ENCODE assay signal across 19 cellular contexts in the genomic region with DNA sequence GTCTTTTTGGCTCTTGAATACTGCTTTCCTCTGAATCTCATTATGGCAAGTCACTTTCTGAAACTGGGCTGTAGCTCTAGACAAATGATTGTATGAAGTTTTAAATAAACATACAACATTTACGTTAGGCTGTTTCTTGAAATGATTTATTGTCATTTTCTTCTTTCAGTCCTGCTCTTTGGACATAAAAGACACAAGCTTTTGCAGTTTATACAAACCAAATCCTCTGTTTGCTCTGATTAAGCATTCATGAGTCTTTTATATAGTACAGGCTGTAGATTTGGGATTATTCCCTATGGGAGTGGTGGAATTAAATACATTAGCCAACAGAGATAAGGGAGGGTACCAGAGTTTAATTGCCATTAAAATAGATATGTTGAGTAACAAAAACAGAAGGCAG.
DNase-seq lines count a peak whose midpoint lies in the region; ATAC-seq and TF ChIP-seq lines count a peak whose summit lies in the region.
"Had no signal": no experiment of that assay in that cellular context is flagged by ENCODE, and none has a peak within 500 bp of the region (broad histone marks: within the 10 kb centered on the region; RNA-seq: fewer than 3 reads in every experiment).

No MANE protein-coding gene starts in this region.

- no peaks in the 10 kb centered on the region for H3K9me3 ChIP-seq in A673 (ENCODE audit: low read depth, low read length, poor library complexity, severe bottlenecking)
- no peaks in the 10 kb centered on the region for H3K9me3 ChIP-seq in MG63
- H3K9me3 ChIP-seq in tibial artery: no peaks in the 10 kb centered on the region
- H3K9me3 ChIP-seq: BLaER1 had no signal

- no peaks in the 10 kb centered on the region for H3K9me3 Mint-ChIP-seq in mesothelial cell of epicardium
- H3K9me3 Mint-ChIP-seq: GM23338, H9 had no signal

- intact Hi-C loops in A673 (cut with micrococcal nuclease; ENCODE audit: unreplicated experiment) (no loop called here), tibial artery (cut with DNase I; ENCODE audit: low total_unique reads) (no loop called here)

- no peaks in the 10 kb centered on the region for H3K27me3 ChIP-seq in A673 (replicated peaks; ENCODE audit: insufficient read depth, low read depth, low read length, poor library complexity)
- H3K27me3 ChIP-seq in MG63: no peaks in the 10 kb centered on the region
- no peaks in the 10 kb centered on the region for H3K27me3 ChIP-seq in tibial artery
- H3K27me3 ChIP-seq: BLaER1 had no signal

- H3K27ac ChIP-seq in A673 (ENCODE audit: low read depth, low read length, poor library complexity, severe bottlenecking) (no peak overlapping the region), tibial artery (peak overlapping the region; percentile 33 to 52)
- H3K27ac ChIP-seq: BLaER1, SK-N-MC had no signal

- BruUV-seq in A673 (replicated peaks; lab: Mats Ljungman, UMichigan): no TSS peak

- no peaks in the 10 kb centered on the region for H3K36me3 Mint-ChIP-seq in mesothelial cell of epicardium
- H3K36me3 Mint-ChIP-seq: CD4-positive, CD25-positive, alpha-beta regulatory T cell had no signal

- H3K27me3 Mint-ChIP-seq in mesothelial cell of epicardium (ENCODE audit: low read depth): no peaks in the 10 kb centered on the region

- POLR2A ChIA-PET in A673 (lab: Charles Lee; ENCODE audit: low non-redundant PET): no interaction called here

- peak overlapping the region; percentile 45 for H3K27ac Mint-ChIP-seq in mesothelial cell of epicardium
- H3K27ac Mint-ChIP-seq: CD4-positive, CD25-positive, alpha-beta regulatory T cell; GM23338; H9 had no signal

- H3K4me3 ChIP-seq in A673 (ENCODE audit: low read depth, low read length, poor library complexity, severe bottlenecking) (no peak overlapping the region), MG63 (peak overlapping the region; percentile 3; the same call in 1 of the 2 replicates), tibial artery (no peak overlapping the region)
- H3K4me3 ChIP-seq: BLaER1, GM23338, SK-N-MC had no signal

- CTCF ChIA-PET in A673 (lab: Charles Lee): no interaction called here

- DNase-seq in A673 (ENCODE audit: low spot score) (peak; percentile 12), MG63 (no peak), mesothelial cell of epicardium (ENCODE audit: low spot score in 2 of 2, unreplicated experiment in 2 of 2) (no peak), tibial artery (no peak), NCI-H345 treated with DMSO at 0.1 percent for 48 hours (lab: John Stamatoyannopoulos, UW; ENCODE audit: unreplicated experiment) (no peak), DMS79 treated with DMSO at 0.1 percent for 48 hours (lab: John Stamatoyannopoulos, UW) (no peak)
- DNase-seq: CD4-positive, CD25-positive, alpha-beta regulatory T cell; H9; IMR-90; KG1; MM.1S; NCI-H2029; NCI-H2227 treated with DMSO at 0.1 percent for 48 hours; NCI-H510A treated with DMSO at 0.1 percent for 48 hours; SIG-M5 had no signal

- H3K4me3 Mint-ChIP-seq in mesothelial cell of epicardium: no peak overlapping the region
- H3K4me3 Mint-ChIP-seq: CD4-positive, CD25-positive, alpha-beta regulatory T cell; GM23338; H9 had no signal

- H3K4me1 ChIP-seq in A673 (ENCODE audit: insufficient read depth, low read length, poor library complexity, severe bottlenecking): no peaks in the 10 kb centered on the region
- peaks cover 0 to 37% (median 0%) of the 10 kb centered on the region in 4 donors for H3K4me1 ChIP-seq in tibial artery
- H3K4me1 ChIP-seq: BLaER1 had no signal

- ATAC-seq in HG03139 (IDR thresholded peaks at IDR 0.05; ENCODE audit: unreplicated experiment): no peak
- ATAC-seq: GM23338 had no signal

- H3K36me3 ChIP-seq in A673 (ENCODE audit: insufficient read depth, low read length, poor library complexity, severe bottlenecking) (no peaks in the 10 kb centered on the region), MG63 (no peaks in the 10 kb centered on the region), tibial artery (no peaks in the 10 kb centered on the region)
- H3K36me3 ChIP-seq: BLaER1 had no signal

- H3K4me1 Mint-ChIP-seq in mesothelial cell of epicardium: peaks cover 41% of the 10 kb centered on the region

- TF ChIP-seq CTCF in A673 (conservative IDR thresholded peaks at IDR 0.05; ENCODE audit: low read depth, low read length) (no peak), mesothelial cell of epicardium (IDR thresholded peaks at IDR 0.05; ENCODE audit: unreplicated experiment) (no peak), tibial artery (IDR thresholded peaks at IDR 0.05) (no peak)
